ENCODE assay signal across 1 cellular context in genomic region chr2:130183500-130184373, GRCh38.
TF ChIP-seq lines count a peak whose summit lies in the region.

No MANE protein-coding gene starts in this region.

TF ChIP-seq in GM12878, 131 proteins besides CTCF, POLR2A, EP300 and RAD21:
- TF ChIP-seq MTA3 (IDR thresholded peaks at IDR 0.05; ENCODE audit: borderline replicate concordance, low read length) = no peak
- TF ChIP-seq SKIL (IDR thresholded peaks at IDR 0.05; ENCODE audit: low read depth, poor library complexity, severe bottlenecking) = no peak
- TF ChIP-seq ASH2L (IDR thresholded peaks at IDR 0.05; ENCODE audit: borderline replicate concordance, low read depth) = no peak
- no peak for TF ChIP-seq HDAC6 (IDR thresholded peaks at IDR 0.05; ENCODE audit: unreplicated experiment)
- no peak for TF ChIP-seq CUX1 (IDR thresholded peaks at IDR 0.05; ENCODE audit: insufficient replicate concordance, low read depth, low read length)
- no peak for TF ChIP-seq KAT2A (conservative IDR thresholded peaks at IDR 0.05; ENCODE audit: control insufficient read depth, low read depth, low read length)
- TF ChIP-seq FOS (IDR thresholded peaks at IDR 0.05; ENCODE audit: borderline replicate concordance, extremely low read depth, insufficient read length) = no peak
- TF ChIP-seq WRNIP1 (IDR thresholded peaks at IDR 0.05; ENCODE audit: borderline replicate concordance, low read depth, low read length) = no peak
- TF ChIP-seq CHD4 (IDR thresholded peaks at IDR 0.05) = no peak
- TF ChIP-seq IKZF1 (conservative IDR thresholded peaks at IDR 0.05) = no peak
- no peak for TF ChIP-seq NR2F1 (conservative IDR thresholded peaks at IDR 0.05)
TF ChIP-seq in GM12878: peak in this region for 0.
